ENCODE assay signal across 8 cellular contexts in genomic region chr1:20493839-20494608, GRCh38. TPM values are rescaled to one million over a fixed set of nuclear protein-coding genes. Genes with fewer than 3 reads are reported as not detected.
DNase-seq lines count a peak whose midpoint lies in the region; ATAC-seq and TF ChIP-seq lines count a peak whose summit lies in the region.

No MANE protein-coding gene starts in this region.

- CTCF ChIA-PET in WTC11 (lab: Charles Lee): interaction anchor here (0.6 to 4.4 kb wide), 32 partner anchors 9 to 1560 kb away, joined by 3 to 42 read pairs (median 4); partner anchors contain the start of genes CAMK2N1, MUL1 and VWA5B1

- H3K27ac Mint-ChIP-seq in WTC11: no peak overlapping the region

- no peaks in the 10 kb centered on the region for H3K9me3 Mint-ChIP-seq in WTC11

- peaks cover 4% of the 10 kb centered on the region for H3K4me1 Mint-ChIP-seq in WTC11

- H3K4me3 ChIP-seq in AG10803 (ENCODE audit: low read length): no peak overlapping the region; the same call in 1 of the 2 replicates

- no peak overlapping the region for H3K4me3 Mint-ChIP-seq in WTC11

- H3K27me3 Mint-ChIP-seq in WTC11 (ENCODE audit: low read depth): peaks cover 22% of the 10 kb centered on the region

- TF ChIP-seq CTCF in AG10803 (conservative IDR thresholded peaks at IDR 0.05; ENCODE audit: low read length) (peak; percentile 98), WTC11 (IDR thresholded peaks at IDR 0.05) (peak; percentile 91)

- POLR2A ChIA-PET in WTC11 (lab: Charles Lee): interaction anchor here (0.6 to 0.9 kb wide), 2 partner anchors 11 to 281 kb away, joined by 3 read pairs; no protein-coding TSS in a partner anchor

- H3K36me3 Mint-ChIP-seq in WTC11: no peaks in the 10 kb centered on the region

- DNase-seq in AG10803 (ENCODE audit: low read depth) (peak; percentile 88), H4 (ENCODE audit: low spot score) (peak; percentile 79), NCI-H2227 treated with DMSO at 0.1 percent for 48 hours (lab: John Stamatoyannopoulos, UW) (peak; percentile 89), WTC11 (ENCODE audit: low spot score) (peak; percentile 93), islet precursor cell (peak; percentile 96)
- DNase-seq in central memory CD4-positive, alpha-beta T cell: peak; percentile 73
- DNase-seq in stimulated activated CD4-positive, alpha-beta T cell treated with anti-CD3 and anti-CD28 coated beads, Interleukin-15, amount 100 ng/mL, for 48 hours (ENCODE audit: low read depth in 2 of 2): peak; percentile 62 to 67

- ATAC-seq in WTC11 (peak; percentile 82), HG02970 (IDR thresholded peaks at IDR 0.05; ENCODE audit: low FRiP score, unreplicated experiment) (no peak)

TF ChIP-seq in WTC11, 78 proteins besides CTCF, POLR2A, EP300 and RAD21:
- TF ChIP-seq, protein P1, sequence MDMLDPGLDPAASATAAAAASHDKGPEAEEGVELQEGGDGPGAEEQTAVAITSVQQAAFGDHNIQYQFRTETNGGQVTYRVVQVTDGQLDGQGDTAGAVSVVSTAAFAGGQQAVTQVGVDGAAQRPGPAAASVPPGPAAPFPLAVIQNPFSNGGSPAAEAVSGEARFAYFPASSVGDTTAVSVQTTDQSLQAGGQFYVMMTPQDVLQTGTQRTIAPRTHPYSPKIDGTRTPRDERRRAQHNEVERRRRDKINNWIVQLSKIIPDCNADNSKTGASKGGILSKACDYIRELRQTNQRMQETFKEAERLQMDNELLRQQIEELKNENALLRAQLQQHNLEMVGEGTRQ (CRISPR knock-in tag; IDR thresholded peaks at IDR 0.05): peak; percentile 80
- peak; percentile 44; the same call in 1 of the 2 replicates for TF ChIP-seq ZNF121 (CRISPR knock-in tag; IDR thresholded peaks at IDR 0.05)
- TF ChIP-seq, protein P2, sequence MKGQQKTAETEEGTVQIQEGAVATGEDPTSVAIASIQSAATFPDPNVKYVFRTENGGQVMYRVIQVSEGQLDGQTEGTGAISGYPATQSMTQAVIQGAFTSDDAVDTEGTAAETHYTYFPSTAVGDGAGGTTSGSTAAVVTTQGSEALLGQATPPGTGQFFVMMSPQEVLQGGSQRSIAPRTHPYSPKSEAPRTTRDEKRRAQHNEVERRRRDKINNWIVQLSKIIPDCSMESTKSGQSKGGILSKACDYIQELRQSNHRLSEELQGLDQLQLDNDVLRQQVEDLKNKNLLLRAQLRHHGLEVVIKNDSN (CRISPR knock-in tag; IDR thresholded peaks at IDR 0.05): peak; percentile 85
- no peak for TF ChIP-seq RELA (CRISPR knock-in tag; IDR thresholded peaks at IDR 0.05; ENCODE audit: borderline replicate concordance)
- TF ChIP-seq ZNF138 (CRISPR knock-in tag; conservative IDR thresholded peaks at IDR 0.05): no peak
- peak; percentile 49; the same call in 1 of the 2 replicates for TF ChIP-seq ZNF263 (CRISPR knock-in tag; IDR thresholded peaks at IDR 0.05; ENCODE audit: low read depth)
- TF ChIP-seq FOXP1 (CRISPR knock-in tag; IDR thresholded peaks at IDR 0.05; ENCODE audit: borderline replicate concordance): no peak
- TF ChIP-seq MAX (CRISPR knock-in tag; IDR thresholded peaks at IDR 0.05): peak; percentile 77; the same call in 1 of the 2 replicates

RNA-seq across cellular contexts. Expression of gene CAMK2N1, which starts 8.0 kb away (rescaled TPM):
- total RNA-seq in H4 (2014; rRNA removed; shearing (Covaris generic)): 3.6 and 4.0 TPM in 2 replicates
- 10.0 to 10.9 TPM (median 10.1 TPM) in 3 replicates for total RNA-seq in WTC11 (2021)

RNA-seq across cellular contexts. Expression of gene MUL1, which starts 13.9 kb away (rescaled TPM):
- total RNA-seq in H4 (2014; rRNA removed; shearing (Covaris generic)): 30.2 and 38.0 TPM in 2 replicates
- total RNA-seq in WTC11 (2021): 21.0 to 22.2 TPM (median 21.9 TPM) in 3 replicates

RNA-seq across cellular contexts. Expression of gene FAM43B, which starts 58.3 kb away (rescaled TPM):
- 0.04 TPM in 1 of 2 replicates, not detected in the other for total RNA-seq in H4 (2014; rRNA removed; shearing (Covaris generic))
- total RNA-seq in WTC11 (2021): 2.9 to 3.1 TPM (median 3.1 TPM) in 3 replicates
